Comparison of ENCODE assay signal across 10 cellular contexts in genomic region chr11:92340839-92341238, GRCh38.
DNase-seq lines count a peak whose midpoint lies in the region; ATAC-seq and TF ChIP-seq lines count a peak whose summit lies in the region.
"Had no signal": no experiment of that assay in that cellular context is flagged by ENCODE, and none has a peak within 500 bp of the region (broad histone marks: within the 10 kb centered on the region; RNA-seq: fewer than 3 reads in every experiment).

No MANE protein-coding gene starts in this region.

- ATAC-seq in GM18519 (IDR thresholded peaks at IDR 0.05; ENCODE audit: low FRiP score, unreplicated experiment), result no peak

- TF ChIP-seq CTCF in Caco-2 (IDR thresholded peaks at IDR 0.05; ENCODE audit: insufficient read depth in 1 of 2, low read depth in 1 of 2, low read length in 1 of 2, severe bottlenecking in 1 of 2, unreplicated experiment in 1 of 2) (peak; percentile 55 to 59), GM20000 (IDR thresholded peaks at IDR 0.05; ENCODE audit: extremely low read depth, missing control alignments) (peak; percentile 36)

- H3K36me3 ChIP-seq in Caco-2 (ENCODE audit: control insufficient read depth, insufficient read depth, low read length), result no peaks in the 10 kb centered on the region

- CTCF ChIA-PET in Caco-2 (lab: Charles Lee), result interaction anchor here (0.6 to 1.4 kb wide), 5 partner anchors 9 to 129 kb away, joined by 3 to 4 read pairs (median 3); no protein-coding TSS in a partner anchor
- CTCF ChIA-PET in activated CD4-positive, alpha-beta memory T cell treated with anti-CD3 and anti-CD28 coated beads for 36 hours (lab: Charles Lee), result no interaction called here

- H3K27ac Mint-ChIP-seq in Caco-2 (ENCODE audit: unreplicated experiment), result no peak overlapping the region
- no peak overlapping the region for H3K27ac Mint-ChIP-seq in activated CD4-positive, alpha-beta memory T cell treated with anti-CD3 and anti-CD28 coated beads for 36 hours
- H3K27ac Mint-ChIP-seq: memory B cell had no signal

- no peaks in the 10 kb centered on the region for H3K27me3 ChIP-seq in Caco-2 (replicated peaks; ENCODE audit: control insufficient read depth, insufficient read depth, low read length)

- H3K27me3 Mint-ChIP-seq in Caco-2 (ENCODE audit: insufficient read depth, unreplicated experiment), result no peaks in the 10 kb centered on the region
- no peaks in the 10 kb centered on the region for H3K27me3 Mint-ChIP-seq in activated CD4-positive, alpha-beta memory T cell treated with anti-CD3 and anti-CD28 coated beads for 36 hours
- H3K27me3 Mint-ChIP-seq: memory B cell had no signal

- POLR2A ChIA-PET in Caco-2 (lab: Charles Lee), result no interaction called here
- POLR2A ChIA-PET in activated CD4-positive, alpha-beta memory T cell treated with anti-CD3 and anti-CD28 coated beads for 36 hours (lab: Charles Lee), result no interaction called here

- no TSS peak for BruUV-seq in Caco-2 (replicated peaks; lab: Mats Ljungman, UMichigan)

- no peaks in the 10 kb centered on the region for H3K36me3 Mint-ChIP-seq in Caco-2 (ENCODE audit: insufficient read depth, unreplicated experiment)
- no peaks in the 10 kb centered on the region for H3K36me3 Mint-ChIP-seq in activated CD4-positive, alpha-beta memory T cell treated with anti-CD3 and anti-CD28 coated beads for 36 hours
- H3K36me3 Mint-ChIP-seq: brain, memory B cell had no signal

- peaks cover 12% of the 10 kb centered on the region for H3K4me1 Mint-ChIP-seq in Caco-2 (ENCODE audit: low read depth, unreplicated experiment)
- no peaks in the 10 kb centered on the region for H3K4me1 Mint-ChIP-seq in activated CD4-positive, alpha-beta memory T cell treated with anti-CD3 and anti-CD28 coated beads for 36 hours (ENCODE audit: low read depth)
- H3K4me1 Mint-ChIP-seq: memory B cell had no signal

- no peak overlapping the region for H3K4me3 Mint-ChIP-seq in Caco-2 (ENCODE audit: unreplicated experiment)
- no peak overlapping the region for H3K4me3 Mint-ChIP-seq in activated CD4-positive, alpha-beta memory T cell treated with anti-CD3 and anti-CD28 coated beads for 36 hours
- H3K4me3 Mint-ChIP-seq: brain, memory B cell had no signal

- H3K4me3 ChIP-seq in Caco-2 (ENCODE audit: low read depth, low read length), result no peak overlapping the region

- H3K9me3 ChIP-seq in Caco-2, result no peaks in the 10 kb centered on the region

- no peaks in the 10 kb centered on the region for H3K4me1 ChIP-seq in Caco-2

- no peaks in the 10 kb centered on the region for H3K9me3 Mint-ChIP-seq in Caco-2 (ENCODE audit: unreplicated experiment)
- no peaks in the 10 kb centered on the region for H3K9me3 Mint-ChIP-seq in activated CD4-positive, alpha-beta memory T cell treated with anti-CD3 and anti-CD28 coated beads for 36 hours
- H3K9me3 Mint-ChIP-seq: brain had no signal

- in situ Hi-C loops in SK-MEL-5 (cut with HindIII; ENCODE audit: low pct_unique_long_range_greater_than_20kb, low sequenced_read_pairs), result no loop called here

- DNase-seq in Caco-2 (peak; percentile 42 to 58), GM20000 (ENCODE audit: low spot score) (no peak), SK-MEL-5 (ENCODE audit: low read depth, low spot score) (peak; percentile 47), islet precursor cell (peak; percentile 60), NOMO-1 treated with DMSO at 0.1 percent for 48 hours (lab: John Stamatoyannopoulos, UW; ENCODE audit: unreplicated experiment) (no peak), NCI-H1105 treated with DMSO at 0.1 percent for 48 hours (lab: John Stamatoyannopoulos, UW) (no peak)
- no peak for DNase-seq in activated CD4-positive, alpha-beta memory T cell treated with anti-CD3 and anti-CD28 coated beads for 36 hours

- intact Hi-C loops in Caco-2 (cut with micrococcal nuclease; ENCODE audit: unreplicated experiment), result loop anchor here (1.0 to 5.0 kb wide), 4 partner anchors 121 to 545 kb away; no protein-coding TSS in a partner anchor
- intact Hi-C loops in activated CD4-positive, alpha-beta memory T cell treated with anti-CD3 and anti-CD28 coated beads for 36 hours (cut with micrococcal nuclease), result no loop called here

Comparison
In these comparisons a context has a peak if more than half of its experiments do, and no peak if none do; other contexts are left out.
1. DNase-seq: peak in Caco-2 (2 of 2), SK-MEL-5 (single experiment) and islet precursor cell (single experiment); none in GM20000 (single experiment), NOMO-1 treated with DMSO at 0.1 percent for 48 hours (single experiment), activated CD4-positive, alpha-beta memory T cell treated with anti-CD3 and anti-CD28 coated beads for 36 hours (single experiment) and NCI-H1105 treated with DMSO at 0.1 percent for 48 hours (single experiment).